In genomic region chr2:173965372-173966025, GRCh38 we compare ENCODE assay signal across 7 cellular contexts. TPM values are rescaled to one million over a fixed set of nuclear protein-coding genes. Genes with fewer than 3 reads are reported as not detected.
DNase-seq lines count a peak whose midpoint lies in the region; ATAC-seq, FAIRE-seq and TF ChIP-seq lines count a peak whose summit lies in the region.

SP3 (minus strand) TSS chr2:173965373; CDS start chr2:173965171, 202 bp downstream.

- H2AFZ ChIP-seq in hepatocyte: peak within 1 kb of the TSS; percentile 28

- H4K20me1 ChIP-seq in hepatocyte (ENCODE audit: insufficient read depth, poor library complexity, severe bottlenecking): peaks cover 4% of the 10 kb centered on the region

- peak within 1 kb of the TSS; percentile 76 for H3K4me2 ChIP-seq in hepatocyte

- H3K4me3 ChIP-seq in hepatocyte: peak within 1 kb of the TSS; percentile 69

- H3K27me3 ChIP-seq in hepatocyte: no peaks in the 10 kb centered on the region

- H3K9me3 ChIP-seq in hepatocyte (ENCODE audit: low read depth): no peaks in the 10 kb centered on the region

- H3K9me2 ChIP-seq in hepatocyte (replicated peaks; ENCODE audit: insufficient read depth): no peaks in the 10 kb centered on the region

- peak; percentile 68 for ATAC-seq in HG02973 (IDR thresholded peaks at IDR 0.05; ENCODE audit: unreplicated experiment)

- H3K79me2 ChIP-seq in hepatocyte: peaks cover 39% of the 10 kb centered on the region

- H3K27ac ChIP-seq in hepatocyte: peak within 1 kb of the TSS; percentile 99

- peaks cover 15% of the 10 kb centered on the region for H3K4me1 ChIP-seq in hepatocyte (ENCODE audit: insufficient read depth)

- under 1% methylated on average over 51 of the region's 52 CpGs for whole genome bisulfite sequencing in hepatocyte (ENCODE audit: low lambda C conversion rate, missing lambda C conversion rate)

- TF ChIP-seq CTCF in hepatocyte (IDR thresholded peaks at IDR 0.05; ENCODE audit: poor library complexity): no peak

- no peaks in the 10 kb centered on the region for H3K36me3 ChIP-seq in hepatocyte (replicated peaks; ENCODE audit: insufficient read depth, low read depth)

- DNase-seq in GM18507 (ENCODE audit: extremely low spot score, insufficient read length, low read depth) (peak; percentile 98), NCI-H2081 (lab: John Stamatoyannopoulos, UW) (peak; percentile 96 to 98), T1000 (lab: John Stamatoyannopoulos, UW) (peak; percentile 88), astrocyte of the hippocampus (ENCODE audit: low read depth, low spot score) (peak; percentile 99), hepatocyte (ENCODE audit: low spot score) (peak; percentile 98), retina (peak; percentile 99)

- peak; percentile 97 for FAIRE-seq in GM18507 (lab: Jason Lieb, UNC)

RNA-seq across cellular contexts. Expression of gene SP3, which starts in this region (rescaled TPM):
- total RNA-seq in hepatocyte: 110 and 133 TPM in 2 replicates
- 37.2 and 38.6 TPM in 2 replicates for polyA plus RNA-seq in hepatocyte

Comparison
In these comparisons a context has a peak if more than half of its experiments do, and no peak if none do; other contexts are left out.
1. Peak in every context shown above with its lines: DNase-seq, ATAC-seq, H3K4me3 ChIP-seq and H3K27ac ChIP-seq.